Comparison of ENCODE assay signal across 2 cellular contexts in the genomic region with DNA sequence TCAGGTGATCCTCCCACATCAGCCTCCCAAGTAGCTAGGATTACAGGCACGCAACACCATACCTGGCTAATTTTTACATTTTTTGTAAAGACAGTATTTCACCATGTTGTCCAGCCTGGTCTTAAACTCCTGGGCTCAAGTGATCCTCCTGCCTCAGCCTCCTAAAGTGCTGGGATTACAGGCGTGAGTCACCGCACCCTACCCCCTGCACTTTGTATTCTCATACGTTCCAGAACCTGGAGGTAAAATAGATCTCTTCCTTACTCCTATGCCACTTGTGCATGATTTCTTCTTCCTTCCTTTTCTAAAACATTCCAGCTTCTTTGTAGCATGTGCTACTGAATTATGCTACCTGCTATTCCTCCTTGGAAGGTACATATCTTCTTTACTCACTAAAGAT. TPM values are rescaled to one million over a fixed set of nuclear protein-coding genes. Genes with fewer than 3 reads are reported as not detected.
"Had no signal": no experiment of that assay in that cellular context is flagged by ENCODE, and none has a peak within 500 bp of the region (broad histone marks: within the 10 kb centered on the region; RNA-seq: fewer than 3 reads in every experiment).

No MANE protein-coding gene starts in this region.

RNA-seq across cellular contexts. Expression of a gene that starts 44.4 kb away (rescaled TPM):
- total RNA-seq: G401, GM12878 had no signal
